23 cellular contexts compared by ENCODE assay signal in the genomic region with DNA sequence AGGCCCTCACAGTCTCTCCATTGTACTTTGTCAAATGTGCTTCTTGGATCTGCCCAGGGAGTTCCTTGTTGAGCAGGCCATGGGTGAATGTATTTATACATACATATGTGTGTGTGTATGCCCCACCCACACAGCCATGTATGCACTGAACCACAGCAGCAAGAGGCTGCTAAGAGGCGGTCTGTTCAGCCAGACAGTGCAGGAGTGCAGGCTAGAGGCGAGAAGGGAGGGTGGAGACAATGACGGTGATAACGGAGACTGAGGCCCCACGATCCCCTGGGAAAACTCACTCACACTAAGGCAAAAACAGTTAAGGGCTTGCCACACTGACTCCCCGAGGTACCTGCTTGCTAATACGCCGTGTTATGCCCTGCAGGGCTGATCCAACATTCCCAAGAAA.
DNase-seq lines count a peak whose midpoint lies in the region; FAIRE-seq and TF ChIP-seq lines count a peak whose summit lies in the region.
"Had no signal": no experiment of that assay in that cellular context is flagged by ENCODE, and none has a peak within 500 bp of the region (broad histone marks: within the 10 kb centered on the region; RNA-seq: fewer than 3 reads in every experiment).

No MANE protein-coding gene starts in this region.

- FAIRE-seq in HTR-8/SVneo (lab: Jason Lieb, UNC), result peak; percentile 16

- DNase-seq in DMS79 treated with DMSO at 0.1 percent for 48 hours (lab: John Stamatoyannopoulos, UW) (peak; percentile 66), DMS79 (lab: John Stamatoyannopoulos, UW) (no peak), HTR-8/SVneo (ENCODE audit: insufficient read length, low spot score) (no peak), NCI-H526 treated with DMSO at 0.1 percent for 48 hours (lab: John Stamatoyannopoulos, UW) (peak; percentile 60), left kidney (ENCODE audit: low read depth, low spot score) (peak; percentile 29), HEK293T (ENCODE audit: extremely low spot score) (no peak), 8988T (no peak)
- no peak for DNase-seq in stimulated activated CD4-positive, alpha-beta T cell treated with anti-CD3 and anti-CD28 coated beads, Interleukin-4, amount 100 ng/mL, for 4 hours
- DNase-seq: activated CD4-positive, CD25-positive, alpha-beta regulatory T cell treated with anti-CD3 and anti-CD28 coated beads, Interleukin-2, amount 50 U/mL, for 72 hours; activated CD8-positive, alpha-beta T cell treated with anti-CD3 and anti-CD28 coated beads, Interleukin-2, amount 10 ng/mL, durations not matched to agents 7 days and 5 days; activated gamma-delta T cell treated with Interleukin-2 at 50 U/mL for 16 hours; activated naive CD8-positive, alpha-beta T cell treated with anti-CD3 and anti-CD28 coated beads, Interleukin-2, amount 50 U/mL, for 24 hours; body of pancreas; effector CD4-positive, alpha-beta T cell; EL; heart left ventricle; Karpas-422; MV-4-11; NCI-H2029 treated with DMSO at 0.1 percent for 48 hours; PC-9; stimulated activated CD8-positive, alpha-beta memory T cell treated with anti-CD3 and anti-CD28 coated beads, Interleukin-4, amount 100 ng/mL, for 48 hours; stomach; transverse colon had no signal

- POLR2A ChIA-PET in HEK293T (lab: Yijun Ruan, JAX), result no interaction called here

- CTCF ChIA-PET in HEK293T (lab: Yijun Ruan, JAX), result no interaction called here

TF ChIP-seq in HEK293T, 16 proteins besides CTCF, POLR2A, EP300 and RAD21:
- no peak for TF ChIP-seq FOXA1 (IDR thresholded peaks at IDR 0.05)
- TF ChIP-seq LEF1 (IDR thresholded peaks at IDR 0.05; ENCODE audit: borderline replicate concordance), result no peak
- no peak for TF ChIP-seq L3MBTL2 (conservative IDR thresholded peaks at IDR 0.05)
- no peak for TF ChIP-seq CTBP1 (IDR thresholded peaks at IDR 0.05; ENCODE audit: borderline replicate concordance)
- no peak for TF ChIP-seq ELF4 (IDR thresholded peaks at IDR 0.05)
- no peak for TF ChIP-seq PKNOX1 (IDR thresholded peaks at IDR 0.05)
- TF ChIP-seq SP1 (IDR thresholded peaks at IDR 0.05), result no peak
- TF ChIP-seq SUZ12 (IDR thresholded peaks at IDR 0.05), result no peak
- TF ChIP-seq HDGF (IDR thresholded peaks at IDR 0.05; ENCODE audit: borderline replicate concordance), result no peak
- no peak for TF ChIP-seq NFRKB (IDR thresholded peaks at IDR 0.05)
- no peak for TF ChIP-seq ZNF384 (IDR thresholded peaks at IDR 0.05)
- TF ChIP-seq FOXM1 (IDR thresholded peaks at IDR 0.05; ENCODE audit: borderline replicate concordance), result no peak
- no peak for TF ChIP-seq TARDBP (IDR thresholded peaks at IDR 0.05)
- TF ChIP-seq FOXK2 (IDR thresholded peaks at IDR 0.05), result no peak
- TF ChIP-seq ARNT (IDR thresholded peaks at IDR 0.05), result no peak
- TF ChIP-seq BHLHE40 (IDR thresholded peaks at IDR 0.05; ENCODE audit: borderline replicate concordance), result no peak
TF ChIP-seq in HEK293T: peak in this region for 0.

Comparison
In these comparisons a context has a peak if more than half of its experiments do, and no peak if none do; other contexts are left out.
1. DNase-seq: peak in DMS79 treated with DMSO at 0.1 percent for 48 hours (single experiment), NCI-H526 treated with DMSO at 0.1 percent for 48 hours (single experiment) and left kidney (single experiment); none in DMS79 (single experiment), HTR-8/SVneo (single experiment), stimulated activated CD4-positive, alpha-beta T cell treated with anti-CD3 and anti-CD28 coated beads, Interleukin-4, amount 100 ng/mL, for 4 hours (0 of 2), HEK293T (single experiment) and 8988T (single experiment).